ENCODE assay signal across 26 cellular contexts in the genomic region with DNA sequence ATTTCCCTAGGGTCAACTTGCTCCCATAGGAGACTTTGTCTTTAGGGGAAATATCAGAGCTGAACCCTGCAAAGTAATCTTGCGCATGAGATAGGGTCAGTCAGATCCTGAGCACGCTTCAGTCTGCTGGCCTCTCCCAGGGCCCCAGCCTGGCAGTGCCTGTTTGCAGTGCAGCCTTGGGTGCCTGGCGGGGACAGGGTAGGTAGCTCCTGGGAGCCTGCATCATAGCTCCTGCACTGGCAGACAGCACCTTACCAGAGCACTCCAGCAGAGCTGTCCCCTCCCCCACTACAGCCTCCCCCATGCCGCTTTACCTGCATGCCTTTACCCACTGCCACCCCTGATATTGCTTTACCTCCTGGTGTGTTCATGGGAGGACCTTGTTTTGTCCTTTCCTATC.
"Had no signal": no experiment of that assay in that cellular context is flagged by ENCODE, and none has a peak within 500 bp of the region (broad histone marks: within the 10 kb centered on the region; RNA-seq: fewer than 3 reads in every experiment).

No MANE protein-coding gene starts in this region.

- H3K4me3 ChIP-seq: body of pancreas, esophagus muscularis mucosa, gastrocnemius medialis had no signal

- H3K27ac ChIP-seq: body of pancreas, esophagus muscularis mucosa, foreskin keratinocyte, gastrocnemius medialis had no signal

- H3K9me3 ChIP-seq: body of pancreas, esophagus muscularis mucosa, gastrocnemius medialis had no signal

- DNase-seq: activated CD4-positive, alpha-beta memory T cell treated with anti-CD3 and anti-CD28 coated beads, Interleukin-2, amount 10 ng/mL, durations not matched to agents 7 days and 5 days; activated CD4-positive, alpha-beta T cell treated with anti-CD3 and anti-CD28 coated beads for 36 hours; activated CD4-positive, alpha-beta T cell treated with anti-CD3 and anti-CD28 coated beads, Interleukin-2, amount 10 ng/mL, durations not matched to agents 7 days and 5 days; activated CD4-positive, alpha-beta T cell treated with anti-CD3 and anti-CD28 coated beads, Interleukin-2, amount 50 U/mL, for 4 hours; activated CD4-positive, CD25-positive, alpha-beta regulatory T cell; activated CD4-positive, CD25-positive, alpha-beta regulatory T cell treated with anti-CD3 and anti-CD28 coated beads, Interleukin-2, amount 50 U/mL, for 72 hours; activated CD8-positive, alpha-beta memory T cell treated with anti-CD3 and anti-CD28 coated beads, Interleukin-2, amount 50 U/mL, for 48 hours; activated gamma-delta T cell; activated naive CD4-positive, alpha-beta T cell; activated naive CD4-positive, alpha-beta T cell treated with anti-CD3 and anti-CD28 coated beads, Interleukin-2, amount 10 ng/mL, durations not matched to agents 7 days and 5 days; activated T-cell treated with anti-CD3 and anti-CD28 coated beads for 4 hours; activated T-cell treated with anti-CD3 and anti-CD28 coated beads, Interleukin-2, amount 50 U/mL, for 24 hours; activated T-cell treated with anti-CD3 and anti-CD28 coated beads, Interleukin-2, amount 50 U/mL, for 72 hours; amniotic stem cell; anterior cingulate cortex; body of pancreas; caudate nucleus; cortex of kidney; dermis blood vessel endothelial cell; effector CD4-positive, alpha-beta T cell; effector memory CD8-positive, alpha-beta T cell; erythroblast; foreskin keratinocyte; gastrocnemius medialis; T-helper 2 cell had no signal

- ATAC-seq: activated CD4-positive, alpha-beta T cell treated with anti-CD3 and anti-CD28 coated beads for 36 hours; activated T-cell treated with anti-CD3 and anti-CD28 coated beads, Interleukin-2, amount 50 U/mL, for 72 hours; body of pancreas; effector memory CD8-positive, alpha-beta T cell; foreskin keratinocyte; gastrocnemius medialis had no signal

- H3K4me1 ChIP-seq: body of pancreas, foreskin keratinocyte had no signal

- H3K36me3 ChIP-seq: esophagus muscularis mucosa, gastrocnemius medialis had no signal

- H3K27me3 ChIP-seq: body of pancreas, esophagus muscularis mucosa, foreskin keratinocyte, gastrocnemius medialis had no signal
